ENCODE assay signal across 8 cellular contexts in genomic region chr19:51704601-51705000, GRCh38. TPM values are rescaled to one million over a fixed set of nuclear protein-coding genes. Genes with fewer than 3 reads are reported as not detected.
DNase-seq lines count a peak whose midpoint lies in the region; ATAC-seq, FAIRE-seq and TF ChIP-seq lines count a peak whose summit lies in the region.

No MANE protein-coding gene starts in this region.

- ATAC-seq in A549 (no peak), GM18520 (IDR thresholded peaks at IDR 0.05; ENCODE audit: unreplicated experiment) (no peak), GM18511 (IDR thresholded peaks at IDR 0.05; ENCODE audit: unreplicated experiment) (no peak), HG02642 (IDR thresholded peaks at IDR 0.05; ENCODE audit: poor library complexity, unreplicated experiment) (no peak)

- H3K4me3 Mint-ChIP-seq in IgD-negative memory B cell: peak overlapping the region; percentile 84 to 96 (median 92)

- TF ChIP-seq CTCF in A549 (IDR thresholded peaks at IDR 0.05) (no peak), choroid plexus epithelial cell (conservative IDR thresholded peaks at IDR 0.05; ENCODE audit: low read depth, low read length) (no peak)

- TF ChIP-seq EP300 in A549 (IDR thresholded peaks at IDR 0.05): no peak

- CTCF ChIA-PET in A549 (lab: Yijun Ruan, JAX): interaction anchor here (0.7 to 3.5 kb wide), 5 partner anchors 10 to 48 kb away, joined by 3 to 28 read pairs (median 10); partner anchors contain the start of genes HAS1 and SPACA6

- WGBS in A549 (ENCODE audit: missing lambda C conversion rate): 48% methylated on average over 2 of the region's 5 CpGs

- H3K27me3 ChIP-seq in muscle layer of colon (ENCODE audit: control insufficient read depth in 1 of 2, insufficient read depth in 2 of 2, low read length in 2 of 2) (no peaks in the 10 kb centered on the region), MG63 (no peaks in the 10 kb centered on the region)

- TF ChIP-seq POLR2A in A549 (IDR thresholded peaks at IDR 0.05; ENCODE audit: low read length): no peak

- peaks cover 21% of the 10 kb centered on the region for H3K27me3 Mint-ChIP-seq in IgD-negative memory B cell

- no peaks in the 10 kb centered on the region for H3K9me3 ChIP-seq in A549
- H3K9me3 ChIP-seq in muscle layer of colon (ENCODE audit: low read length): no peaks in the 10 kb centered on the region
- no peaks in the 10 kb centered on the region for H3K9me3 ChIP-seq in MG63

- H3K4me1 ChIP-seq in A549 (peaks cover 23% of the 10 kb centered on the region; the same call in 2 of the 3 replicates), muscle layer of colon (ENCODE audit: insufficient read depth, low read length) (peaks cover 26% of the 10 kb centered on the region)

- peak overlapping the region; percentile 87 to 96 for H3K27ac ChIP-seq in A549
- peak overlapping the region; percentile 95 for H3K27ac ChIP-seq in muscle layer of colon (ENCODE audit: low read depth, low read length)

- H3K4me1 Mint-ChIP-seq in IgD-negative memory B cell: peaks cover 10 to 21% (median 14%) of the 10 kb centered on the region in 3 donors

- DNase-seq in A549 (ENCODE audit: low read depth in 1 of 2, low spot score in 1 of 2): no peak
- DNase-seq in choroid plexus epithelial cell (ENCODE audit: low read depth): no peak
- no peak for DNase-seq in MG63

- H3K9ac ChIP-seq in muscle layer of colon (ENCODE audit: low read length): peak overlapping the region; percentile 87

- peaks cover 0 to 6% (median 0%) of the 10 kb centered on the region in 3 donors for H3K9me3 Mint-ChIP-seq in IgD-negative memory B cell

- peak overlapping the region; percentile 93 for H3K4me2 ChIP-seq in A549

- TF ChIP-seq RAD21 in A549 (conservative IDR thresholded peaks at IDR 0.05 in 1 of 2, IDR thresholded peaks at IDR 0.05 in 1 of 2): no peak

- no peak for FAIRE-seq in A549 (lab: Jason Lieb, UNC)

- H3K36me3 ChIP-seq in muscle layer of colon (ENCODE audit: insufficient read depth, low read length): peaks cover 14% of the 10 kb centered on the region
- peaks cover 63% of the 10 kb centered on the region for H3K36me3 ChIP-seq in MG63

- peak overlapping the region; percentile 64 to 83 (median 81) for H3K27ac Mint-ChIP-seq in IgD-negative memory B cell

- POLR2A ChIA-PET in A549 (lab: Yijun Ruan, JAX): interaction anchor here (1.2 to 2.6 kb wide), 2 partner anchors 15 to 365 kb away, joined by 4 to 29 read pairs; no protein-coding TSS in a partner anchor

- peaks cover 1% of the 10 kb centered on the region for H3K36me3 Mint-ChIP-seq in IgD-negative memory B cell

- H3K4me3 ChIP-seq in A549 (peak overlapping the region; percentile 54), choroid plexus epithelial cell (ENCODE audit: low read depth, low read length) (peak overlapping the region; percentile 59), muscle layer of colon (ENCODE audit: low read depth in 1 of 2, low read length in 2 of 2) (peak overlapping the region; percentile 63 to 77), MG63 (no peak overlapping the region)

TF ChIP-seq in A549, 52 proteins besides CTCF, POLR2A, EP300 and RAD21 (continues in another document):
- no peak for TF ChIP-seq KDM5A (IDR thresholded peaks at IDR 0.05)
- no peak for TF ChIP-seq BHLHE40 (IDR thresholded peaks at IDR 0.05; ENCODE audit: low read depth, low read length)
- TF ChIP-seq EHMT2 (IDR thresholded peaks at IDR 0.05; ENCODE audit: low read depth): no peak
- no peak for TF ChIP-seq CBX2 (IDR thresholded peaks at IDR 0.05; ENCODE audit: borderline replicate concordance, low read depth)
- no peak for TF ChIP-seq HMGXB4 (CRISPR knock-in tag; IDR thresholded peaks at IDR 0.05; ENCODE audit: borderline replicate concordance)
- TF ChIP-seq TP53 (CRISPR knock-in tag; IDR thresholded peaks at IDR 0.05): no peak
- no peak for TF ChIP-seq ELK1 (IDR thresholded peaks at IDR 0.05; ENCODE audit: low read depth, low read length)
- no peak for TF ChIP-seq RFX5 (IDR thresholded peaks at IDR 0.05)
- TF ChIP-seq CHD2 (IDR thresholded peaks at IDR 0.05; ENCODE audit: low read length, partially characterized antibody): no peak
- no peak for TF ChIP-seq KDM1A (IDR thresholded peaks at IDR 0.05; ENCODE audit: low read depth)
- TF ChIP-seq PBX3 (IDR thresholded peaks at IDR 0.05): no peak
- TF ChIP-seq HOXA7 (CRISPR knock-in tag; IDR thresholded peaks at IDR 0.05): no peak

RNA-seq across cellular contexts. Expression of gene SPACA6, which starts 11.5 kb away (rescaled TPM):
- polyA plus RNA-seq in A549 (2011; rRNA removed) (9.5 and 12.0 TPM in 2 replicates), A549 (2017; fragmentation: RNase III; extraction: RNeasy Plus Mini Kit Qiagen cat#74134 plus additional on column Dnase treatment) (26.5 to 45.9 TPM (median 36.4 TPM) in 3 replicates), IgD-negative memory B cell (2.1 TPM)
- polyA plus RNA-seq in A549 (2012; cell fraction: cytosol; rRNA removed): 22.2 and 26.1 TPM in 2 replicates
- polyA plus RNA-seq in A549 (2012; cell fraction: nucleus; rRNA removed): 73.5 and 87.0 TPM in 2 replicates
- polyA minus RNA-seq in A549 (2011; rRNA and poly(A)+ RNA removed): 8.7 and 10.0 TPM in 2 replicates
- 8.2 and 31.7 TPM in 2 replicates for total RNA-seq in MG63 (2014; rRNA removed; shearing (Covaris generic); ENCODE audit: low replicate concordance)

RNA-seq across cellular contexts. Expression of gene HAS1, which starts 19.2 kb away (rescaled TPM):
- polyA plus RNA-seq in A549 (2011; rRNA removed) (not detected in 2 replicates), A549 (2017; fragmentation: RNase III; extraction: RNeasy Plus Mini Kit Qiagen cat#74134 plus additional on column Dnase treatment) (not detected in 3 replicates), IgD-negative memory B cell (not detected)
- not detected in 2 replicates for polyA plus RNA-seq in A549 (2012; cell fraction: cytosol; rRNA removed)
- not detected in 2 replicates for polyA plus RNA-seq in A549 (2012; cell fraction: nucleus; rRNA removed)
- polyA minus RNA-seq in A549 (2011; rRNA and poly(A)+ RNA removed): not detected in 2 replicates
- not detected in 2 replicates for total RNA-seq in MG63 (2014; rRNA removed; shearing (Covaris generic); ENCODE audit: low replicate concordance)

RNA-seq across cellular contexts. Expression of gene FPR1, which starts 47.1 kb away (rescaled TPM):
- not detected in 2 replicates for polyA plus RNA-seq in A549 (2011; rRNA removed)
- polyA plus RNA-seq in A549 (2012; cell fraction: cytosol; rRNA removed): not detected in 2 replicates
- polyA plus RNA-seq in A549 (2012; cell fraction: nucleus; rRNA removed): not detected in 2 replicates
- 0.04 to 0.05 TPM in 2 of 3 replicates, not detected in the other for polyA plus RNA-seq in A549 (2017; fragmentation: RNase III; extraction: RNeasy Plus Mini Kit Qiagen cat#74134 plus additional on column Dnase treatment)
- not detected in 2 replicates for polyA minus RNA-seq in A549 (2011; rRNA and poly(A)+ RNA removed)
- polyA plus RNA-seq in IgD-negative memory B cell: 1.5 TPM
- not detected in 2 replicates for total RNA-seq in MG63 (2014; rRNA removed; shearing (Covaris generic); ENCODE audit: low replicate concordance)

RNA-seq across cellular contexts. Expression of gene FPR2, which starts 56.4 kb away (rescaled TPM):
- polyA plus RNA-seq in A549 (2011; rRNA removed) (not detected in 2 replicates), A549 (2017; fragmentation: RNase III; extraction: RNeasy Plus Mini Kit Qiagen cat#74134 plus additional on column Dnase treatment) (not detected in 3 replicates), IgD-negative memory B cell (not detected)
- polyA plus RNA-seq in A549 (2012; cell fraction: cytosol; rRNA removed): not detected in 2 replicates
- not detected in 2 replicates for polyA plus RNA-seq in A549 (2012; cell fraction: nucleus; rRNA removed)
- 0.21 TPM in 1 of 2 replicates, not detected in the other for polyA minus RNA-seq in A549 (2011; rRNA and poly(A)+ RNA removed)
- not detected in 2 replicates for total RNA-seq in MG63 (2014; rRNA removed; shearing (Covaris generic); ENCODE audit: low replicate concordance)

RNA-seq across cellular contexts. Expression of gene SIGLEC14, which starts 58.0 kb away (rescaled TPM):
- polyA plus RNA-seq in A549 (2011; rRNA removed) (0.03 TPM in 1 of 2 replicates, not detected in the other), A549 (2017; fragmentation: RNase III; extraction: RNeasy Plus Mini Kit Qiagen cat#74134 plus additional on column Dnase treatment) (not detected in 3 replicates), IgD-negative memory B cell (15.0 TPM)
- 0.04 TPM in 1 of 2 replicates, not detected in the other for polyA plus RNA-seq in A549 (2012; cell fraction: cytosol; rRNA removed)
- polyA plus RNA-seq in A549 (2012; cell fraction: nucleus; rRNA removed): 0.04 TPM in 2 replicates
- not detected in 2 replicates for polyA minus RNA-seq in A549 (2011; rRNA and poly(A)+ RNA removed)
- not detected in 2 replicates for total RNA-seq in MG63 (2014; rRNA removed; shearing (Covaris generic); ENCODE audit: low replicate concordance)
